8 cellular contexts compared by ENCODE assay signal in the genomic region with DNA sequence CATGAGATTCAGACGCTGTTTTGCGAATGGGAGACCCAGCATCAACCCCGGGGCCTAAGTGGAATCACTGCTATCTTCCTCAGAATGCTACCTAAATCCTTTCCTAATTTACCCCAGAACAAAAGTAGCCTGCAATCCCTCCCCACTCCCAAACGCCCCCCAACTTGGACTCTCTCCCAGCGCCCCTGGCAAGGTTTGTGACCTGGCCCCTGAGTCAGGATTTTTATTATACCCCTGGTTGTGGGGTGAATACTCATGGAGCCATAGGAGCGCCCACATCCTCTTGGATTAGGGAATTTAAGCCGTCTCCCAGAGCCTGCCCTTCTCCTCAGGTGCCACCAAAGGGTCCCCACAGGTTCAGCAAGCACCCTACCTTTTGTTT. TPM values are rescaled to one million over a fixed set of nuclear protein-coding genes. Genes with fewer than 3 reads are reported as not detected.
A peak's percentile ranks its signal among the peaks of the same experiment; 100 is the strongest.
DNase-seq lines count a peak whose midpoint lies in the region; ATAC-seq, FAIRE-seq and TF ChIP-seq lines count a peak whose summit lies in the region.

No MANE protein-coding gene starts in this region.

- DNase-seq in IMR-90 (no peak), bronchial epithelial cell (ENCODE audit: low read depth) (no peak), GM12892 (ENCODE audit: insufficient read length) (no peak), GOT3 (lab: John Stamatoyannopoulos, UW) (no peak)

- H3K4me3 ChIP-seq in ACC112 (ENCODE audit: low read depth, low read length) (peak overlapping the region; percentile 83), IMR-90 (ENCODE audit: insufficient read depth, low read depth, low read length) (peak overlapping the region; percentile 66), bronchial epithelial cell (ENCODE audit: low read depth, low read length) (peak overlapping the region; percentile 48), muscle layer of colon (ENCODE audit: low read depth in 1 of 2, low read length in 2 of 2) (peak overlapping the region; percentile 45 to 93)

- H3K9me3 ChIP-seq in IMR-90 (ENCODE audit: control insufficient read depth, insufficient read depth, low read length) (no peaks in the 10 kb centered on the region), muscle layer of colon (ENCODE audit: low read length) (no peaks in the 10 kb centered on the region)

- H2BK5ac ChIP-seq in IMR-90 (ENCODE audit: low read depth, low read length, poor library complexity, severe bottlenecking) = peak overlapping the region; percentile 78

- H2AFZ ChIP-seq in ACC112 (ENCODE audit: low read length, unreplicated experiment) (peak overlapping the region; percentile 66), IMR-90 (replicated peaks; ENCODE audit: low read length, poor library complexity) (peak overlapping the region; percentile 93)

- H2AK5ac ChIP-seq in IMR-90 (ENCODE audit: low read depth, low read length) = peak overlapping the region; percentile 87

- H3K27ac ChIP-seq in ACC112 (ENCODE audit: low read depth, low read length) (no peak overlapping the region), IMR-90 (ENCODE audit: insufficient read depth, low read length) (peak overlapping the region; percentile 73), muscle layer of colon (ENCODE audit: low read depth, low read length) (peak overlapping the region; percentile 75)

- peaks cover 3% of the 10 kb centered on the region for H3K79me2 ChIP-seq in ACC112 (ENCODE audit: control insufficient read depth, insufficient read depth, low read length, unreplicated experiment)

- H3K79me1 ChIP-seq in IMR-90 (ENCODE audit: low read depth in 1 of 2, low read length in 2 of 2) = peaks cover 22 to 55% of the 10 kb centered on the region in 2 experiments

- CTCF ChIA-PET in IMR-90 (lab: Yijun Ruan, JAX) = interaction anchor here (1.0 kb wide), 1 partner anchor 37 kb away, joined by 3 read pairs; the partner anchor contains the start of gene SMARCC2

- peak overlapping the region; percentile 93 for H3K4ac ChIP-seq in IMR-90 (ENCODE audit: low read depth, low read length)

- H3K9ac ChIP-seq in IMR-90 (ENCODE audit: low read depth, low read length) = peak overlapping the region; percentile 92
- H3K9ac ChIP-seq in muscle layer of colon (ENCODE audit: low read length) = peak overlapping the region; percentile 62

- H4K91ac ChIP-seq in IMR-90 (ENCODE audit: insufficient read depth, low read depth, low read length) = peak overlapping the region; percentile 69

- peak overlapping the region; percentile 98 for H3K14ac ChIP-seq in IMR-90 (replicated peaks; ENCODE audit: low read depth, low read length)

- no peak overlapping the region for H2BK20ac ChIP-seq in IMR-90 (ENCODE audit: low read depth, low read length)

- intact Hi-C loops in IMR-90 (cut with micrococcal nuclease) = no loop called here

- peak overlapping the region; percentile 79 for H4K5ac ChIP-seq in IMR-90 (ENCODE audit: low read depth, low read length)

- H3K4me1 ChIP-seq in ACC112 (ENCODE audit: control insufficient read depth, insufficient read depth, low read length, unreplicated experiment) = peaks cover 25% of the 10 kb centered on the region
- H3K4me1 ChIP-seq in IMR-90 (ENCODE audit: control insufficient read depth, insufficient read depth, low read length) = peaks cover 13% of the 10 kb centered on the region
- H3K4me1 ChIP-seq in muscle layer of colon (ENCODE audit: insufficient read depth, low read length) = peaks cover 16% of the 10 kb centered on the region

- TF ChIP-seq RAD21 in IMR-90 (IDR thresholded peaks at IDR 0.05; ENCODE audit: low read length) = no peak

- no peak overlapping the region for H2BK15ac ChIP-seq in IMR-90 (ENCODE audit: low read depth, low read length)

- H3K27me3 ChIP-seq in ACC112 (ENCODE audit: insufficient read depth, low read length) (no peaks in the 10 kb centered on the region), IMR-90 (ENCODE audit: control insufficient read depth, insufficient read depth, low read length) (no peaks in the 10 kb centered on the region), bronchial epithelial cell (ENCODE audit: control insufficient read depth, insufficient read depth, low read length) (no peaks in the 10 kb centered on the region), muscle layer of colon (ENCODE audit: control insufficient read depth in 1 of 2, insufficient read depth in 2 of 2, low read length in 2 of 2) (no peaks in the 10 kb centered on the region)

- H3K4me2 ChIP-seq in IMR-90 (ENCODE audit: low read depth, low read length) = peak overlapping the region; percentile 80

- H3K36me3 ChIP-seq in ACC112 (ENCODE audit: insufficient read depth, low read length) = no peaks in the 10 kb centered on the region; the same call in 1 of the 2 replicates
- peaks cover 7% of the 10 kb centered on the region for H3K36me3 ChIP-seq in IMR-90 (ENCODE audit: control insufficient read depth, insufficient read depth, low read length)
- H3K36me3 ChIP-seq in bronchial epithelial cell (ENCODE audit: control insufficient read depth, insufficient read depth, low read length) = no peaks in the 10 kb centered on the region
- H3K36me3 ChIP-seq in muscle layer of colon (ENCODE audit: insufficient read depth, low read length) = no peaks in the 10 kb centered on the region

- no CpG with 5 or more reads among the region's 7 CpGs for WGBS in IMR-90 (ENCODE audit: extremely low coverage in 2 of 2, insufficient read length in 1 of 2), 2 experiments

- POLR2A ChIA-PET in IMR-90 (lab: Charles Lee; ENCODE audit: unreplicated experiment) = no interaction called here

- H2AK9ac ChIP-seq in IMR-90 (replicated peaks; ENCODE audit: low read depth, low read length, poor library complexity) = peak overlapping the region; percentile 100

- FAIRE-seq in bronchial epithelial cell (lab: Jason Lieb, UNC) (no peak), GM12892 (lab: Jason Lieb, UNC) (no peak)

- H3K56ac ChIP-seq in IMR-90 (ENCODE audit: extremely low read depth, insufficient read depth, low read length) = peak overlapping the region; percentile 70; the same call in 1 of the 2 replicates

- in situ Hi-C loops in IMR-90 (cut with MboI; ENCODE audit: low sequenced_read_pairs) = no loop called here

- ATAC-seq in IMR-90 (ENCODE audit: low read depth) (peak; percentile 2), GM19455 (IDR thresholded peaks at IDR 0.05; ENCODE audit: unreplicated experiment) (no peak), HG03432 (IDR thresholded peaks at IDR 0.05; ENCODE audit: unreplicated experiment) (no peak)

- H3K23ac ChIP-seq in IMR-90 (ENCODE audit: low read depth, low read length) = peak overlapping the region; percentile 93

- H3K9me1 ChIP-seq in IMR-90 (ENCODE audit: insufficient read depth, low read length) = peaks cover 14% of the 10 kb centered on the region

- TF ChIP-seq POLR2A in IMR-90 (IDR thresholded peaks at IDR 0.05; ENCODE audit: low read depth, low read length) (no peak), GM12892 (IDR thresholded peaks at IDR 0.05; ENCODE audit: low read depth, low read length) (no peak)

- H2BK120ac ChIP-seq in IMR-90 (ENCODE audit: low read depth, low read length) = peak overlapping the region; percentile 57

- TF ChIP-seq CTCF in IMR-90 (conservative IDR thresholded peaks at IDR 0.05; ENCODE audit: low read depth, low read length) = no peak
- no peak for TF ChIP-seq CTCF in bronchial epithelial cell (IDR thresholded peaks at IDR 0.05; ENCODE audit: insufficient read depth, low read length, severe bottlenecking)

- peak overlapping the region; percentile 61 to 93 for H4K8ac ChIP-seq in IMR-90 (ENCODE audit: low read depth in 2 of 2, low read length in 2 of 2)

- H4K20me1 ChIP-seq in IMR-90 (ENCODE audit: insufficient read depth, low read length) = no peaks in the 10 kb centered on the region

- BruUV-seq in IMR-90 (replicated peaks; lab: Mats Ljungman, UMichigan) = no TSS peak

- dilution Hi-C loops in IMR-90 (cut with HindIII; ENCODE audit: low sequenced_read_pairs, unreplicated experiment) = no loop called here

- peak overlapping the region; percentile 48 for H3K18ac ChIP-seq in IMR-90 (ENCODE audit: low read depth, low read length)

TF ChIP-seq in IMR-90, 13 proteins besides CTCF, POLR2A, EP300 and RAD21 (continues in another document):
- TF ChIP-seq NFE2L2 (IDR thresholded peaks at IDR 0.05; ENCODE audit: low read depth, low read length) (no peak), MAFK (IDR thresholded peaks at IDR 0.05; ENCODE audit: low read depth, low read length) (no peak), CEBPB (IDR thresholded peaks at IDR 0.05; ENCODE audit: low read depth, low read length) (no peak)

RNA-seq across cellular contexts. Expression of gene MYL6B, which starts 0.4 kb away (rescaled TPM):
- total RNA-seq in IMR-90 (2012; rRNA removed) (78.3 and 90.0 TPM in 2 replicates), bronchial epithelial cell (27.4 and 33.5 TPM in 2 replicates)
- polyA plus RNA-seq in IMR-90 (2012; rRNA removed) = 112 and 117 TPM in 2 replicates
- polyA plus RNA-seq in IMR-90 (2012; cell fraction: cytosol; rRNA removed) = 121 and 135 TPM in 2 replicates
- 47.4 and 68.8 TPM in 2 replicates for polyA plus RNA-seq in IMR-90 (2012; cell fraction: nucleus; rRNA removed; ENCODE audit: low replicate concordance)
- 105 TPM for polyA plus RNA-seq in GM12892 (2012; ENCODE audit: missing spikeins)

RNA-seq across cellular contexts. Expression of gene MYL6, which starts 5.4 kb away (rescaled TPM):
- 4,816 and 6,155 TPM in 2 replicates for total RNA-seq in IMR-90 (2012; rRNA removed)
- polyA plus RNA-seq in IMR-90 (2012; rRNA removed) = 6,979 and 8,569 TPM in 2 replicates
- polyA plus RNA-seq in IMR-90 (2012; cell fraction: cytosol; rRNA removed) = 4,737 and 9,751 TPM in 2 replicates
- polyA plus RNA-seq in IMR-90 (2012; cell fraction: nucleus; rRNA removed; ENCODE audit: low replicate concordance) = 1,664 and 4,642 TPM in 2 replicates
- total RNA-seq in bronchial epithelial cell = 590 and 1,212 TPM in 2 replicates
- polyA plus RNA-seq in GM12892 (2012; ENCODE audit: missing spikeins) = 1,951 TPM

RNA-seq across cellular contexts. Expression of gene ESYT1, which starts 24.7 kb away (rescaled TPM):
- 137 and 150 TPM in 2 replicates for total RNA-seq in IMR-90 (2012; rRNA removed)
- polyA plus RNA-seq in IMR-90 (2012; rRNA removed) = 153 and 157 TPM in 2 replicates
- polyA plus RNA-seq in IMR-90 (2012; cell fraction: cytosol; rRNA removed) = 133 and 158 TPM in 2 replicates
- 156 and 212 TPM in 2 replicates for polyA plus RNA-seq in IMR-90 (2012; cell fraction: nucleus; rRNA removed; ENCODE audit: low replicate concordance)
- total RNA-seq in bronchial epithelial cell = 253 and 304 TPM in 2 replicates
- 54.4 TPM for polyA plus RNA-seq in GM12892 (2012; ENCODE audit: missing spikeins)

RNA-seq across cellular contexts. Expression of gene ZC3H10, which starts 34.7 kb away (rescaled TPM):
- total RNA-seq in IMR-90 (2012; rRNA removed) = 3.3 and 3.6 TPM in 2 replicates
- polyA plus RNA-seq in IMR-90 (2012; rRNA removed) = 1.1 and 1.5 TPM in 2 replicates
- polyA plus RNA-seq in IMR-90 (2012; cell fraction: cytosol; rRNA removed) = 0.48 and 1.1 TPM in 2 replicates
- polyA plus RNA-seq in IMR-90 (2012; cell fraction: nucleus; rRNA removed; ENCODE audit: low replicate concordance) = 1.7 and 2.8 TPM in 2 replicates
- 3.5 and 4.5 TPM in 2 replicates for total RNA-seq in bronchial epithelial cell
- polyA plus RNA-seq in GM12892 (2012; ENCODE audit: missing spikeins) = 2.7 TPM

RNA-seq across cellular contexts. Expression of gene RPL41, which starts 36.3 kb away (rescaled TPM):
- total RNA-seq in IMR-90 (2012; rRNA removed) (1,119 and 1,341 TPM in 2 replicates), bronchial epithelial cell (3,411 and 3,733 TPM in 2 replicates)
- 8,623 and 9,394 TPM in 2 replicates for polyA plus RNA-seq in IMR-90 (2012; rRNA removed)
- 2,295 and 6,760 TPM in 2 replicates for polyA plus RNA-seq in IMR-90 (2012; cell fraction: cytosol; rRNA removed)
- 409 and 2,237 TPM in 2 replicates for polyA plus RNA-seq in IMR-90 (2012; cell fraction: nucleus; rRNA removed; ENCODE audit: low replicate concordance)
- polyA plus RNA-seq in GM12892 (2012; ENCODE audit: missing spikeins) = 8,175 TPM
